In the genomic region with DNA sequence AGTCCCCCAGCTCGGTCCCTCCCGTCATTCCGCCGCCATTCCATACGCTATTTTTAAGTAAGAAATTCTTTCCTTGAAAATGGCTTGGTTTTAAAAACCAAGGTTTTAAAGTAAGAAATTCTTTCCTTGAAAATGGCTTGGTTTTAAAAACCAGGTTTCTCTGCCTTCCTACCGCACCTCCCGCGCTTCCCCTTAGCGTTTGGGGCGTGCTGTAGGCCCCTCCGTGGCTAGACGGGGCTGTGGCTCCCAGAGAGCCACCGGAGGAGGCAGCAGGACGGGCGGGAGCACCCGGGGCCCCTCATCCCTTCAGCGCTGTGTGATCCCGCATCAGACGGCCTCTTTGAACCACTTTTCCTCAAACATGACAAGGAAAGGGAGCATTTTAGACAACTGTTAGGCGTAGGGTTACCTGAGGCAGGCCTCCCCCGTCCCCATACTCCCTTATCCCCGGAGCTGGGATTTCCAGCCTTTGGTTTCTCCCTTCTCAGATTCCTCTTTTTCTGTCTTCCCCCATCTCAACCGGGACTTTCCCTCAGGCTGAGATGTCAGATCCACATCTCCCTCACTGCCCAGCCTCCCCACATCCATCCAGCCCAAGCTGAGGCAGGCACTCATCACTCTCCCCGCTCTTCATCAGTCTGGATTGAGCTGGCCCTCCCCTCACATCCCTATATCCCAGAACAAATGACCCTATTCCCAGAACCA, we compare ENCODE assay signal across 8 cellular contexts. TPM values are rescaled to one million over a fixed set of nuclear protein-coding genes. Genes with fewer than 3 reads are reported as not detected.
DNase-seq lines count a peak whose midpoint lies in the region; ATAC-seq and TF ChIP-seq lines count a peak whose summit lies in the region.

No MANE protein-coding gene starts in this region.

- H3K4me1 ChIP-seq in RWPE2 (ENCODE audit: insufficient read depth, poor library complexity, severe bottlenecking) = peaks cover under 1% of the 10 kb centered on the region
- H3K4me1 ChIP-seq in rectal smooth muscle tissue (ENCODE audit: control insufficient read depth, insufficient read depth, low read length) = peaks cover 9% of the 10 kb centered on the region

- H3K9me3 ChIP-seq in RWPE2 (ENCODE audit: severe bottlenecking) = no peaks in the 10 kb centered on the region

- TF ChIP-seq POLR2A in GM18505 (IDR thresholded peaks at IDR 0.05; ENCODE audit: borderline replicate concordance, extremely low read depth, insufficient read depth, insufficient read length) = no peak

- H3K36me3 ChIP-seq in RWPE2 (ENCODE audit: low read depth) (no peaks in the 10 kb centered on the region), rectal smooth muscle tissue (ENCODE audit: control insufficient read depth, insufficient read depth, low read length) (no peaks in the 10 kb centered on the region)

- TF ChIP-seq CTCF in RWPE2 (IDR thresholded peaks at IDR 0.05; ENCODE audit: poor library complexity, severe bottlenecking) (no peak), fibroblast of the aortic adventitia (IDR thresholded peaks at IDR 0.05; ENCODE audit: insufficient read depth, low read length) (no peak)

- no peak for ATAC-seq in RWPE2 (ENCODE audit: low read depth)
- no peak for ATAC-seq in GM18505 (IDR thresholded peaks at IDR 0.05; ENCODE audit: unreplicated experiment)
- no peak for ATAC-seq in GM18868 (IDR thresholded peaks at IDR 0.05; ENCODE audit: unreplicated experiment)
- ATAC-seq in GM18870 (IDR thresholded peaks at IDR 0.05; ENCODE audit: unreplicated experiment) = no peak

- DNase-seq in GM03348 (ENCODE audit: low spot score) (peak; percentile 33), RWPE2 (ENCODE audit: low spot score) (no peak), fibroblast of the aortic adventitia (ENCODE audit: low read depth) (no peak), cerebellar cortex (ENCODE audit: low spot score) (no peak)

- H3K27ac ChIP-seq in RWPE2 (ENCODE audit: poor library complexity, severe bottlenecking) = peak overlapping the region; percentile 70
- peak overlapping the region; percentile 95 for H3K27ac ChIP-seq in rectal smooth muscle tissue (ENCODE audit: low read depth, low read length)

- H3K27me3 ChIP-seq in RWPE2 (ENCODE audit: insufficient read depth, poor library complexity, severe bottlenecking) (no peaks in the 10 kb centered on the region), rectal smooth muscle tissue (ENCODE audit: control insufficient read depth, insufficient read depth, low read length) (no peaks in the 10 kb centered on the region)

- H3K9ac ChIP-seq in rectal smooth muscle tissue (ENCODE audit: low read length) = peak overlapping the region; percentile 84

- peak overlapping the region; percentile 71 for H3K4me3 ChIP-seq in RWPE2 (ENCODE audit: severe bottlenecking)
- H3K4me3 ChIP-seq in fibroblast of the aortic adventitia (ENCODE audit: low read depth, low read length) = peak overlapping the region; percentile 80
- peak overlapping the region; percentile 89 for H3K4me3 ChIP-seq in rectal smooth muscle tissue (ENCODE audit: low read length)

RNA-seq across cellular contexts. Expression of gene CD58, which starts 0.5 kb away (rescaled TPM):
- 3.4 and 42.0 TPM in 2 replicates for total RNA-seq in fibroblast of the aortic adventitia (ENCODE audit: low replicate concordance)
